In genomic region chr19:57560049-57560491, GRCh38 we compare ENCODE assay signal across 1 cellular context.
TF ChIP-seq lines count a peak whose summit lies in the region.

No MANE protein-coding gene starts in this region.

TF ChIP-seq in H1, 55 proteins besides CTCF, POLR2A, EP300 and RAD21:
- TF ChIP-seq, protein P1, sequence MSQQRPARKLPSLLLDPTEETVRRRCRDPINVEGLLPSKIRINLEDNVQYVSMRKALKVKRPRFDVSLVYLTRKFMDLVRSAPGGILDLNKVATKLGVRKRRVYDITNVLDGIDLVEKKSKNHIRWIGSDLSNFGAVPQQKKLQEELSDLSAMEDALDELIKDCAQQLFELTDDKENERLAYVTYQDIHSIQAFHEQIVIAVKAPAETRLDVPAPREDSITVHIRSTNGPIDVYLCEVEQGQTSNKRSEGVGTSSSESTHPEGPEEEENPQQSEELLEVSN (IDR thresholded peaks at IDR 0.05), result no peak
- TF ChIP-seq TEAD4 (IDR thresholded peaks at IDR 0.05; ENCODE audit: low read depth, low read length), result no peak
- TF ChIP-seq FOSL1 (IDR thresholded peaks at IDR 0.05; ENCODE audit: insufficient read depth, low read depth, low read length), result no peak
- TF ChIP-seq TAF7 (optimal IDR thresholded peaks at IDR 0.05; ENCODE audit: borderline replicate concordance, low read depth, low read length), result no peak
- no peak for TF ChIP-seq HDAC2 (IDR thresholded peaks at IDR 0.05; ENCODE audit: borderline replicate concordance in 1 of 2, low read depth in 2 of 2, low read length in 2 of 2)
- no peak for TF ChIP-seq CHD2 (IDR thresholded peaks at IDR 0.05; ENCODE audit: low read length)
- no peak for TF ChIP-seq POU5F1 (IDR thresholded peaks at IDR 0.05; ENCODE audit: low read depth, low read length)
- no peak for TF ChIP-seq RXRA (IDR thresholded peaks at IDR 0.05; ENCODE audit: insufficient read depth, low read depth, low read length)
- no peak for TF ChIP-seq BACH1 (IDR thresholded peaks at IDR 0.05; ENCODE audit: low read length)
- no peak for TF ChIP-seq ASH2L (IDR thresholded peaks at IDR 0.05; ENCODE audit: low read length)
- no peak for TF ChIP-seq KDM5A (IDR thresholded peaks at IDR 0.05; ENCODE audit: low read length)
